In genomic region chr7:135710417-135711138, GRCh38 we compare ENCODE assay signal across 9 cellular contexts. TPM values are rescaled to one million over a fixed set of nuclear protein-coding genes. Genes with fewer than 3 reads are reported as not detected.
A peak's percentile ranks its signal among the peaks of the same experiment; 100 is the strongest.
DNase-seq lines count a peak whose midpoint lies in the region; ATAC-seq, FAIRE-seq and TF ChIP-seq lines count a peak whose summit lies in the region.
"Had no signal": no experiment of that assay in that cellular context is flagged by ENCODE, and none has a peak within 500 bp of the region (broad histone marks: within the 10 kb centered on the region; RNA-seq: fewer than 3 reads in every experiment).

No MANE protein-coding gene starts in this region.

- WGBS in gastroesophageal sphincter (ENCODE audit: low coverage in 1 of 2), 2 donors, result 62 to 74% methylated on average over 3 of the region's 11 CpGs
- 32 to 41% methylated on average over 4 to 11 of the region's 11 CpGs for whole genome bisulfite sequencing in testis, 2 donors

- ATAC-seq in natural killer cell, result peak; percentile 38 to 61 (median 44)
- ATAC-seq in natural killer cell treated with Interleukin-12 subunit alpha and Interleukin-12 subunit beta and Interleukin-15 and Interleukin-18, amount 100 ng/mL, for 72 hours, result no peak
- no peak for ATAC-seq in gastroesophageal sphincter
- ATAC-seq in HG03457 (IDR thresholded peaks at IDR 0.05; ENCODE audit: unreplicated experiment), result no peak

- H3K27ac ChIP-seq in gastroesophageal sphincter, result no peak overlapping the region
- no peak overlapping the region for H3K27ac ChIP-seq in testis

- no peaks in the 10 kb centered on the region for H3K4me1 ChIP-seq in gastroesophageal sphincter
- H3K4me1 ChIP-seq in testis, result peaks cover 7% of the 10 kb centered on the region

- H3K9me3 ChIP-seq in gastroesophageal sphincter, result no peaks in the 10 kb centered on the region
- H3K9me3 ChIP-seq in testis, result no peaks in the 10 kb centered on the region

- no peak for TF ChIP-seq EP300 in gastroesophageal sphincter (IDR thresholded peaks at IDR 0.05)

- H3K27ac Mint-ChIP-seq in natural killer cell, result no peak overlapping the region
- H3K27ac Mint-ChIP-seq in natural killer cell treated with Interleukin-12 subunit alpha and Interleukin-12 subunit beta and Interleukin-15 and Interleukin-18, amount 100 ng/mL, for 72 hours, result no peak overlapping the region
- H3K27ac Mint-ChIP-seq: activated naive CD4-positive, alpha-beta T cell treated with anti-CD3 and anti-CD28 coated beads, Interleukin-2, amount 50 U/mL, for 24 hours had no signal

- no peaks in the 10 kb centered on the region for H3K9me3 Mint-ChIP-seq in natural killer cell
- H3K9me3 Mint-ChIP-seq in natural killer cell treated with Interleukin-12 subunit alpha and Interleukin-12 subunit beta and Interleukin-15 and Interleukin-18, amount 100 ng/mL, for 72 hours, result no peaks in the 10 kb centered on the region
- H3K9me3 Mint-ChIP-seq: activated naive CD4-positive, alpha-beta T cell treated with anti-CD3 and anti-CD28 coated beads, Interleukin-2, amount 50 U/mL, for 24 hours had no signal

- TF ChIP-seq CTCF in natural killer cell (IDR thresholded peaks at IDR 0.05) (peak; percentile 64), NB4 (IDR thresholded peaks at IDR 0.05; ENCODE audit: low read depth, low read length) (peak; percentile 67), fibroblast of the aortic adventitia (IDR thresholded peaks at IDR 0.05; ENCODE audit: insufficient read depth, low read length) (peak; percentile 61), gastroesophageal sphincter (IDR thresholded peaks at IDR 0.05) (peak in 2 of 4 experiments; percentile 9 to 61), testis (IDR thresholded peaks at IDR 0.05) (peak in 1 of 3 experiments; percentile 72)

- no peaks in the 10 kb centered on the region for H3K36me3 Mint-ChIP-seq in natural killer cell
- no peaks in the 10 kb centered on the region for H3K36me3 Mint-ChIP-seq in natural killer cell treated with Interleukin-12 subunit alpha and Interleukin-12 subunit beta and Interleukin-15 and Interleukin-18, amount 100 ng/mL, for 72 hours
- H3K36me3 Mint-ChIP-seq: activated naive CD4-positive, alpha-beta T cell treated with anti-CD3 and anti-CD28 coated beads, Interleukin-2, amount 50 U/mL, for 24 hours had no signal

- H3K4me3 Mint-ChIP-seq in natural killer cell, result no peak overlapping the region
- H3K4me3 Mint-ChIP-seq in natural killer cell treated with Interleukin-12 subunit alpha and Interleukin-12 subunit beta and Interleukin-15 and Interleukin-18, amount 100 ng/mL, for 72 hours, result no peak overlapping the region
- H3K4me3 Mint-ChIP-seq: activated naive CD4-positive, alpha-beta T cell treated with anti-CD3 and anti-CD28 coated beads, Interleukin-2, amount 50 U/mL, for 24 hours had no signal

- TF ChIP-seq POLR2A in NB4 (IDR thresholded peaks at IDR 0.05; ENCODE audit: extremely low read depth, insufficient read length) (no peak), gastroesophageal sphincter (IDR thresholded peaks at IDR 0.05) (no peak), testis (IDR thresholded peaks at IDR 0.05) (no peak)

- no peak for DNase-seq in natural killer cell
- DNase-seq in natural killer cell treated with Interleukin-12 subunit alpha and Interleukin-12 subunit beta and Interleukin-15 and Interleukin-18, amount 100 ng/mL, for 72 hours (ENCODE audit: low spot score), result no peak
- DNase-seq in NB4 (ENCODE audit: low read depth), result peak; percentile 54
- DNase-seq in fibroblast of the aortic adventitia (ENCODE audit: low read depth), result no peak
- DNase-seq in urothelium cell line (ENCODE audit: low spot score), result peak; percentile 33
- DNase-seq in testis, result no peak

- H3K27me3 ChIP-seq in gastroesophageal sphincter (peaks cover 12% of the 10 kb centered on the region), testis (no peaks in the 10 kb centered on the region)

- no peaks in the 10 kb centered on the region for H3K36me3 ChIP-seq in gastroesophageal sphincter
- H3K36me3 ChIP-seq in testis (ENCODE audit: low read depth, missing control alignments), result no peaks in the 10 kb centered on the region

- no peak overlapping the region for H3K4me3 ChIP-seq in NB4 (ENCODE audit: low read depth, low read length)
- H3K4me3 ChIP-seq in fibroblast of the aortic adventitia (ENCODE audit: low read depth, low read length), result no peak overlapping the region
- H3K4me3 ChIP-seq in gastroesophageal sphincter, result no peak overlapping the region
- H3K4me3 ChIP-seq in testis, result peak overlapping the region in 1 of 2 donors; percentile 24

- FAIRE-seq in urothelium cell line (lab: Jason Lieb, UNC), result no peak

- intact Hi-C loops in natural killer cell (cut with micrococcal nuclease), result no loop called here
- intact Hi-C loops in testis (cut with DNase I; ENCODE audit: low total_unique reads), result no loop called here

- H3K4me1 Mint-ChIP-seq in natural killer cell, result no peaks in the 10 kb centered on the region
- peaks cover 0 to 2% of the 10 kb centered on the region in 2 donors for H3K4me1 Mint-ChIP-seq in natural killer cell treated with Interleukin-12 subunit alpha and Interleukin-12 subunit beta and Interleukin-15 and Interleukin-18, amount 100 ng/mL, for 72 hours (ENCODE audit: low read depth in 2 of 2)
- H3K4me1 Mint-ChIP-seq: activated naive CD4-positive, alpha-beta T cell treated with anti-CD3 and anti-CD28 coated beads, Interleukin-2, amount 50 U/mL, for 24 hours had no signal

- no peaks in the 10 kb centered on the region for H3K27me3 Mint-ChIP-seq in natural killer cell (ENCODE audit: low read depth in 2 of 2)
- no peaks in the 10 kb centered on the region for H3K27me3 Mint-ChIP-seq in natural killer cell treated with Interleukin-12 subunit alpha and Interleukin-12 subunit beta and Interleukin-15 and Interleukin-18, amount 100 ng/mL, for 72 hours
- H3K27me3 Mint-ChIP-seq: activated naive CD4-positive, alpha-beta T cell treated with anti-CD3 and anti-CD28 coated beads, Interleukin-2, amount 50 U/mL, for 24 hours had no signal

RNA-seq across cellular contexts. Expression of gene SLC13A4, which starts 17.4 kb away (rescaled TPM):
- total RNA-seq in natural killer cell, result not detected
- not detected for total RNA-seq in natural killer cell treated with Interleukin-12 subunit alpha and Interleukin-12 subunit beta and Interleukin-15 and Interleukin-18, amount 100 ng/mL, for 72 hours
- 0.99 and 3.3 TPM in 2 replicates for total RNA-seq in fibroblast of the aortic adventitia (ENCODE audit: low replicate concordance)
- total RNA-seq in gastroesophageal sphincter, result 1 to 10 TPM in 1 of 4 donors, under 1 TPM in 1, not detected in 2; 0.27 to 1.7 TPM
- total RNA-seq in testis, result 10 to 100 TPM; 19.0 to 33.0 TPM
- polyA plus RNA-seq in testis (ENCODE audit: insufficient read depth, low read depth, low replicate concordance), result 34.6 TPM

RNA-seq across cellular contexts. Expression of gene FAM180A, which starts 38.0 kb away (rescaled TPM):
- total RNA-seq in natural killer cell, result not detected
- total RNA-seq in natural killer cell treated with Interleukin-12 subunit alpha and Interleukin-12 subunit beta and Interleukin-15 and Interleukin-18, amount 100 ng/mL, for 72 hours, result not detected
- 2.5 and 71.0 TPM in 2 replicates for total RNA-seq in fibroblast of the aortic adventitia (ENCODE audit: low replicate concordance)
- total RNA-seq in gastroesophageal sphincter, result 1 to 10 TPM; 2.6 to 8.5 (median 3.7) TPM
- 1 to 10 TPM; 2.1 to 2.7 TPM for total RNA-seq in testis
- 1.5 TPM for polyA plus RNA-seq in testis (ENCODE audit: insufficient read depth, low read depth, low replicate concordance)

RNA-seq across cellular contexts. Expression of gene STMP1, which starts 48.3 kb away (rescaled TPM):
- total RNA-seq in natural killer cell, result 10 to 100 TPM; 19.4 to 25.8 (median 22.3) TPM
- total RNA-seq in natural killer cell treated with Interleukin-12 subunit alpha and Interleukin-12 subunit beta and Interleukin-15 and Interleukin-18, amount 100 ng/mL, for 72 hours, result 10 to 100 TPM; 17.3 to 20.0 TPM
- 29.8 and 34.2 TPM in 2 replicates for total RNA-seq in fibroblast of the aortic adventitia (ENCODE audit: low replicate concordance)
- total RNA-seq in gastroesophageal sphincter, result 10 to 100 TPM in 2 of 4 donors, 1 to 10 TPM in 2; 6.5 to 17.4 (median 11.9) TPM
- total RNA-seq in testis, result 10 to 100 TPM; 36.4 to 39.7 TPM
- 56.3 TPM for polyA plus RNA-seq in testis (ENCODE audit: insufficient read depth, low read depth, low replicate concordance)

Comparison
In these comparisons a context has a peak if more than half of its experiments do, and no peak if none do; other contexts are left out.
1. ATAC-seq: peak in natural killer cell (3 of 3); none in natural killer cell treated with Interleukin-12 subunit alpha and Interleukin-12 subunit beta and Interleukin-15 and Interleukin-18, amount 100 ng/mL, for 72 hours (0 of 2), gastroesophageal sphincter (single experiment) and HG03457 (single experiment).
2. DNase-seq: peak in NB4 (single experiment) and urothelium cell line (single experiment); none in natural killer cell (single experiment), natural killer cell treated with Interleukin-12 subunit alpha and Interleukin-12 subunit beta and Interleukin-15 and Interleukin-18, amount 100 ng/mL, for 72 hours (single experiment), fibroblast of the aortic adventitia (single experiment) and testis (single experiment).